In the genomic region with DNA sequence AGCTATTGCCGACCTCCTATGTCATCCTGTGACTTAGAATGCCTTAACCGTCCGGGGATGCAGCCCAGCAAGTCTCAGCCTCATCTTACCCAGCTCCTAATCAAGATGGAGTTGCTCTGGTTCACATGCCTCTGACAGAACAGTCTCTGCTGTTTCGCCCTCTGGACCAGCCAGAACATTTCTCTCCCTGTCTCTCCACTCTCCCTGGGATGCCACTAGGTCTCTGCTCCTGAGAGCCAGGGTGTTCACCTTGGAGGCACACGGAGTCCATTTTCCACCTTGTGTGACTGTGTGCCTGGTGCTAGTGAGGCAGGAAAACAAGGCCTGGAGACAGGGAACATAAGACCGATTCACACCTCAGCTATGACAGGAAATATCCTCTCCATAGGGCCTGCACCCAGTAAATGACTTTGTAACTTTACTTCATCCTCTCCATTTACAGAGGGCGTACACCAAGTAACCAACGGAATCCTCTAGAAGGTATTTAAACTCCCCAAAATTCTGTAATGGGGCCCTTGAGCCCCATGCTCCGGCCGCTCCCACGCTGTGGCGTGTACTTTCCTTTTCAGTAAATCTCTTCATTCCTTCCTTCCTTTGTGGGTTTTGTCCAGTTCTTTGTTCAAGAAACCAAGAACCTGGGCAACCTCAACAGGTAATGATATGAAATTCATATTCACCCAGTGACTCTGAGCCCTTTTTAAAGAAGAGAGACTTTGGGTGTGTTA, we compare ENCODE assay signal across 10 cellular contexts. TPM values are rescaled to one million over a fixed set of nuclear protein-coding genes. Genes with fewer than 3 reads are reported as not detected.
DNase-seq lines count a peak whose midpoint lies in the region; ATAC-seq and TF ChIP-seq lines count a peak whose summit lies in the region.
"Had no signal": no experiment of that assay in that cellular context is flagged by ENCODE, and none has a peak within 500 bp of the region (broad histone marks: within the 10 kb centered on the region; RNA-seq: fewer than 3 reads in every experiment).

No MANE protein-coding gene starts in this region.

- no peaks in the 10 kb centered on the region for H4K20me1 ChIP-seq in GM23248 (ENCODE audit: insufficient read depth)

- no peak for ATAC-seq in activated naive CD4-positive, alpha-beta T cell treated with anti-CD3 and anti-CD28 coated beads, Interleukin-2, amount 50 U/mL, for 72 hours
- no peak for ATAC-seq in right lobe of liver
- no peak for ATAC-seq in HG02763 (IDR thresholded peaks at IDR 0.05; ENCODE audit: unreplicated experiment)

- H3K4me2 ChIP-seq in GM23248 (ENCODE audit: unreplicated experiment), result no peak overlapping the region

- in situ Hi-C loops in GM23248 (cut with MboI), result no loop called here

- H3K9me3 ChIP-seq in GM23248 (ENCODE audit: low read depth) (no peaks in the 10 kb centered on the region), right lobe of liver (no peaks in the 10 kb centered on the region), spleen (no peaks in the 10 kb centered on the region)

- H3K36me3 ChIP-seq in GM23248 (ENCODE audit: low read depth) (no peaks in the 10 kb centered on the region), right lobe of liver (no peaks in the 10 kb centered on the region), spleen (no peaks in the 10 kb centered on the region)

- no peak for TF ChIP-seq CTCF in right lobe of liver (IDR thresholded peaks at IDR 0.05)
- no peak for TF ChIP-seq CTCF in spleen (IDR thresholded peaks at IDR 0.05 in 8 of 11, conservative IDR thresholded peaks at IDR 0.05 in 3 of 11)

- H2AFZ ChIP-seq in GM23248, result peak overlapping the region; percentile 69

- H3K9ac ChIP-seq in GM23248, result peak overlapping the region; percentile 88

- H3K4me1 ChIP-seq in GM23248 (ENCODE audit: insufficient read depth), result peaks cover 39% of the 10 kb centered on the region
- peaks cover 3 to 34% (median 14%) of the 10 kb centered on the region in 4 donors for H3K4me1 ChIP-seq in right lobe of liver
- H3K4me1 ChIP-seq in spleen, result peaks cover 7 to 70% (median 49%) of the 10 kb centered on the region in 6 donors

- H3K27ac ChIP-seq in GM23248 (peak overlapping the region; percentile 99), right lobe of liver (peak overlapping the region; percentile 99 to 100 (median 100)), spleen (peak overlapping the region; percentile 60 to 99 (median 97))

- TF ChIP-seq POLR2A in right lobe of liver (IDR thresholded peaks at IDR 0.05), result no peak
- TF ChIP-seq POLR2A in spleen (IDR thresholded peaks at IDR 0.05), result no peak

- H3K27me3 ChIP-seq in GM23248 (replicated peaks; ENCODE audit: insufficient read depth) (no peaks in the 10 kb centered on the region), right lobe of liver (no peaks in the 10 kb centered on the region), spleen (replicated peaks in 1 of 7) (no peaks in the 10 kb centered on the region)

- peak overlapping the region; percentile 31 to 51 for H3K27ac Mint-ChIP-seq in activated naive CD4-positive, alpha-beta T cell treated with anti-CD3 and anti-CD28 coated beads, Interleukin-2, amount 50 U/mL, for 72 hours

- intact Hi-C loops in right lobe of liver (cut with DNase I) (no loop called here), spleen (cut with DNase I; ENCODE audit: low total_unique reads) (no loop called here), posterior vena cava (cut with DNase I) (loop anchor here in 1 of 2 donors (5.0 kb wide), 1 partner anchor 35 kb away; no protein-coding TSS in a partner anchor)

- H3K4me3 ChIP-seq in GM23248, result no peak overlapping the region
- H3K4me3 ChIP-seq in right lobe of liver, result no peak overlapping the region
- H3K4me3 ChIP-seq in spleen, result no peak overlapping the region

- peaks cover 0 to 6% of the 10 kb centered on the region in 2 donors for H3K36me3 Mint-ChIP-seq in activated naive CD4-positive, alpha-beta T cell treated with anti-CD3 and anti-CD28 coated beads, Interleukin-2, amount 50 U/mL, for 72 hours

- peaks cover 29% of the 10 kb centered on the region for H3F3A ChIP-seq in GM23248 (ENCODE audit: insufficient read depth)

- H3K9me2 ChIP-seq in GM23248 (ENCODE audit: insufficient read depth), result no peaks in the 10 kb centered on the region

- no peaks in the 10 kb centered on the region for H3K79me2 ChIP-seq in GM23248 (ENCODE audit: insufficient read depth)

- WGBS in GM23248 (ENCODE audit: low coverage in 1 of 2, low lambda C conversion rate in 2 of 2, missing lambda C conversion rate in 2 of 2), 2 experiments, result 94 to 96% methylated on average over 12 of the region's 12 CpGs
- WGBS in right lobe of liver (ENCODE audit: insufficient coverage, low coverage, low lambda C conversion rate, missing lambda C conversion rate), result 83% methylated on average over 10 of the region's 12 CpGs
- 75 to 84% (median 81%) methylated on average over 12 of the region's 12 CpGs for WGBS in spleen, 5 donors

- H3K9me3 Mint-ChIP-seq in activated naive CD4-positive, alpha-beta T cell treated with anti-CD3 and anti-CD28 coated beads, Interleukin-2, amount 50 U/mL, for 72 hours, result no peaks in the 10 kb centered on the region

- no peak for DNase-seq in GM23248
- no peak for DNase-seq in activated naive CD4-positive, alpha-beta T cell treated with anti-CD3 and anti-CD28 coated beads, Interleukin-2, amount 50 U/mL, for 72 hours (ENCODE audit: low spot score in 2 of 2)
- no peak for DNase-seq in right lobe of liver
- peak; percentile 54 for DNase-seq in spleen
- no peak for DNase-seq in stimulated activated CD4-positive, alpha-beta T cell treated with anti-CD3 and anti-CD28 coated beads, Interleukin-4, amount 100 ng/mL, for 4 hours
- DNase-seq in posterior vena cava (ENCODE audit: low spot score), result no peak
- DNase-seq in cerebellum (ENCODE audit: low spot score), result no peak
- DNase-seq: NCI-H524 treated with DMSO at 0.1 percent for 48 hours, occipital lobe had no signal

RNA-seq across cellular contexts. Expression of a gene that starts 16.7 kb away (rescaled TPM):
- 16.5 and 24.7 TPM in 2 replicates for total RNA-seq in GM23248 (2014; rRNA removed; shearing (Covaris generic))
- 1.9 and 2.3 TPM in 2 replicates for polyA plus RNA-seq in GM23248 (2016; fragmentation: Nextera tagmentation; extraction: Ambion mirVana)
- 10 to 100 TPM in 1 of 2 donors, 1 to 10 TPM in 1; 6.6 to 13.6 TPM for total RNA-seq in activated naive CD4-positive, alpha-beta T cell treated with anti-CD3 and anti-CD28 coated beads, Interleukin-2, amount 50 U/mL, for 72 hours
- total RNA-seq in right lobe of liver, result under 1 TPM in 2 of 6 experiments, not detected in 4; 0.05 to 0.07 TPM
- total RNA-seq in spleen, result 1 to 10 TPM in 1 of 7 donors, under 1 TPM in 4, not detected in 2; 0.17 to 1.1 (median 0.67) TPM
- 1 to 10 TPM; 1.6 to 5.2 (median 3.5) TPM for polyA plus RNA-seq in spleen
- total RNA-seq in posterior vena cava, result 1 to 10 TPM in 1 of 2 donors, under 1 TPM in 1; 0.52 to 1.8 TPM
- 59.2 TPM for total RNA-seq in cerebellum

RNA-seq across cellular contexts. Expression of a gene that starts 32.0 kb away (rescaled TPM):
- 62.5 and 158 TPM in 2 replicates for total RNA-seq in GM23248 (2014; rRNA removed; shearing (Covaris generic))
- polyA plus RNA-seq in GM23248 (2016; fragmentation: Nextera tagmentation; extraction: Ambion mirVana), result 1,892 and 1,917 TPM in 2 replicates
- 100 to 1,000 TPM in 1 of 2 donors, 10 to 100 TPM in 1; 51.8 to 139 TPM for total RNA-seq in activated naive CD4-positive, alpha-beta T cell treated with anti-CD3 and anti-CD28 coated beads, Interleukin-2, amount 50 U/mL, for 72 hours
- total RNA-seq in right lobe of liver, result 1,000 to 10,000 TPM in 1 of 6 experiments, 100 to 1,000 TPM in 5; 445 to 1,124 (median 694) TPM
- total RNA-seq in spleen, result 100 to 1,000 TPM; 314 to 942 (median 472) TPM
- 100 to 1,000 TPM; 391 to 618 (median 599) TPM for polyA plus RNA-seq in spleen
- total RNA-seq in posterior vena cava, result 1,000 to 10,000 TPM; 1,080 to 1,276 TPM
- 19.1 TPM for total RNA-seq in cerebellum

RNA-seq across cellular contexts. Expression of a gene that starts 38.8 kb away (rescaled TPM):
- 72.7 and 77.3 TPM in 2 replicates for total RNA-seq in GM23248 (2014; rRNA removed; shearing (Covaris generic))
- polyA plus RNA-seq in GM23248 (2016; fragmentation: Nextera tagmentation; extraction: Ambion mirVana) (180 and 187 TPM in 2 replicates), spleen (100 to 1,000 TPM; 314 to 496 (median 327) TPM)
- total RNA-seq in activated naive CD4-positive, alpha-beta T cell treated with anti-CD3 and anti-CD28 coated beads, Interleukin-2, amount 50 U/mL, for 72 hours, result 100 to 1,000 TPM in 1 of 2 donors, 10 to 100 TPM in 1; 91.3 to 436 TPM
- total RNA-seq in right lobe of liver (100 to 1,000 TPM in 2 of 6 experiments, 10 to 100 TPM in 4; 15.7 to 159 (median 72.5) TPM), spleen (100 to 1,000 TPM; 333 to 670 (median 510) TPM), posterior vena cava (100 to 1,000 TPM; 205 to 275 TPM), cerebellum (33.8 TPM)

RNA-seq across cellular contexts. Expression of a gene that starts 41.4 kb away (rescaled TPM):
- 1.2 and 4.9 TPM in 2 replicates for total RNA-seq in GM23248 (2014; rRNA removed; shearing (Covaris generic))
- polyA plus RNA-seq in GM23248 (2016; fragmentation: Nextera tagmentation; extraction: Ambion mirVana) (2.2 and 2.4 TPM in 2 replicates), spleen (under 1 TPM; 0.09 to 0.48 (median 0.21) TPM)
- total RNA-seq in activated naive CD4-positive, alpha-beta T cell treated with anti-CD3 and anti-CD28 coated beads, Interleukin-2, amount 50 U/mL, for 72 hours, result under 1 TPM in 1 of 2 donors, not detected in 1; 0.12 TPM
- total RNA-seq in right lobe of liver (1 to 10 TPM in 1 of 6 experiments, under 1 TPM in 2, not detected in 3; 0.43 to 1.5 (median 0.47) TPM), spleen (1 to 10 TPM in 1 of 7 donors, under 1 TPM in 2, not detected in 4; 0.40 to 2.8 (median 0.59) TPM), posterior vena cava (under 1 TPM in 1 of 2 donors, not detected in 1; 0.10 TPM), cerebellum (0.73 TPM)

RNA-seq across cellular contexts. Expression of a gene that starts 45.0 kb away (rescaled TPM):
- total RNA-seq in GM23248 (2014; rRNA removed; shearing (Covaris generic)), result 75.2 and 104 TPM in 2 replicates
- polyA plus RNA-seq in GM23248 (2016; fragmentation: Nextera tagmentation; extraction: Ambion mirVana) (1,025 and 1,029 TPM in 2 replicates), spleen (1,000 to 10,000 TPM in 1 of 3 donors, 100 to 1,000 TPM in 2; 680 to 1,006 (median 885) TPM)
- 100 to 1,000 TPM; 385 to 785 TPM for total RNA-seq in activated naive CD4-positive, alpha-beta T cell treated with anti-CD3 and anti-CD28 coated beads, Interleukin-2, amount 50 U/mL, for 72 hours
- total RNA-seq in right lobe of liver (100 to 1,000 TPM; 157 to 624 (median 390) TPM), spleen (1,000 to 10,000 TPM in 4 of 7 donors, 100 to 1,000 TPM in 3; 507 to 1,635 (median 1,062) TPM), posterior vena cava (100 to 1,000 TPM; 647 to 724 TPM), cerebellum (4.5 TPM)
